In the genomic region with DNA sequence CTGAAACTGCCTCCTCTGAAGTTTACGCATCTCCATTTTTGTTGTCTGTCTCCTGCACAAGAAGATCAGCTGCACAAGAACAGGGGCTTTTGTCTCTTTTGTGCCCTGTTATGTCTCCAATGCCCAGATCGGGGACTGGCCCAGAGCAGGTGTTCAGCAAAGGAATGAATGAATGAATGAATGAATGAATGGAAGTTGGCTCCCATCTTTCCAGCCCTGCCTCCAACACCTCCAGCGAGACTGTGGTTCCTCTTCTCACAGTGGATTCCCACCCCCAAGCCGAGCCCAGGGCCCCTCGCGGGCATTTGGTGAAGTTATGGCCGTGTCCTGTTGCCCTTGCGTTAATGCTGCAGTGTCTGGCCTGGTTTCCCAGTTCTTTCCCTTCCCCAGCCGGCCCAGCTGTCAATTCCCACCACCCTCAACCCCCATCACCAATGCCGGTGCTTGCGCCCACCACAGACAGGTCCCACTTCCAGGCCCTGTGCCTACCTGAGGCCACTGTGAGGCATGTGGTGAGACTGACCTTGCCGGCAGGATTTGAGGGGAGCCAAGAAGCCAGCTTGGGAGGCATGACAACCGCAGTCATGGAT, we compare ENCODE assay signal across 1 cellular context.
TF ChIP-seq lines count a peak whose summit lies in the region.

No MANE protein-coding gene starts in this region.

TF ChIP-seq in GM12878, 131 proteins besides CTCF, POLR2A, EP300 and RAD21:
- no peak for TF ChIP-seq ZNF622 (IDR thresholded peaks at IDR 0.05)
- TF ChIP-seq NFIC (IDR thresholded peaks at IDR 0.05; ENCODE audit: low read depth, low read length), result no peak
- peak; percentile 64; the same call in 1 of the 2 replicates for TF ChIP-seq ZNF24 (IDR thresholded peaks at IDR 0.05)
